Comparison of ENCODE assay signal across 8 cellular contexts in genomic region chr2:86072271-86072858, GRCh38. TPM values are rescaled to one million over a fixed set of nuclear protein-coding genes. Genes with fewer than 3 reads are reported as not detected.
DNase-seq lines count a peak whose midpoint lies in the region; ATAC-seq, FAIRE-seq and TF ChIP-seq lines count a peak whose summit lies in the region.

No MANE protein-coding gene starts in this region.

- H3K27me3 Mint-ChIP-seq in activated naive CD8-positive, alpha-beta T cell treated with anti-CD3 and anti-CD28 coated beads, Interleukin-2, amount 10 ng/mL, durations not matched to agents 7 days and 5 days, result no peaks in the 10 kb centered on the region

- H3K4me1 Mint-ChIP-seq in activated naive CD8-positive, alpha-beta T cell treated with anti-CD3 and anti-CD28 coated beads, Interleukin-2, amount 10 ng/mL, durations not matched to agents 7 days and 5 days, result peaks cover 29% of the 10 kb centered on the region

- no peaks in the 10 kb centered on the region for H3K9me3 Mint-ChIP-seq in activated naive CD8-positive, alpha-beta T cell treated with anti-CD3 and anti-CD28 coated beads, Interleukin-2, amount 10 ng/mL, durations not matched to agents 7 days and 5 days

- intact Hi-C loops in kidney (cut with DNase I), result no loop called here

- POLR2A ChIA-PET in activated naive CD8-positive, alpha-beta T cell treated with anti-CD3 and anti-CD28 coated beads, Interleukin-2, amount 10 ng/mL, durations not matched to agents 7 days and 5 days (lab: Charles Lee), result no interaction called here

- H3K9me3 ChIP-seq in kidney (ENCODE audit: control insufficient read depth in 1 of 2, low read length in 2 of 2), result no peaks in the 10 kb centered on the region

- no peak overlapping the region for H3K4me3 Mint-ChIP-seq in activated naive CD8-positive, alpha-beta T cell treated with anti-CD3 and anti-CD28 coated beads, Interleukin-2, amount 10 ng/mL, durations not matched to agents 7 days and 5 days

- ATAC-seq in HG03432 (IDR thresholded peaks at IDR 0.05; ENCODE audit: unreplicated experiment) (peak; percentile 69), GM18502 (IDR thresholded peaks at IDR 0.05; ENCODE audit: poor library complexity, unreplicated experiment) (no peak), HG02642 (IDR thresholded peaks at IDR 0.05; ENCODE audit: poor library complexity, unreplicated experiment) (no peak)
- no peak for ATAC-seq in activated naive CD8-positive, alpha-beta T cell treated with anti-CD3 and anti-CD28 coated beads, Interleukin-2, amount 10 ng/mL, durations not matched to agents 7 days and 5 days (ENCODE audit: low read depth)

- H3K4me1 ChIP-seq in kidney (ENCODE audit: control insufficient read depth in 1 of 2, insufficient read depth in 1 of 2, low read depth in 1 of 2, low read length in 2 of 2), result peaks cover 13 to 17% of the 10 kb centered on the region in 2 donors

- H3K27ac Mint-ChIP-seq in activated naive CD8-positive, alpha-beta T cell treated with anti-CD3 and anti-CD28 coated beads, Interleukin-2, amount 10 ng/mL, durations not matched to agents 7 days and 5 days, result peak overlapping the region; percentile 55

- TF ChIP-seq CTCF in kidney (IDR thresholded peaks at IDR 0.05; ENCODE audit: borderline replicate concordance, extremely low read depth, insufficient read depth), result no peak

- FAIRE-seq in GM18507 (lab: Jason Lieb, UNC) (peak; percentile 78), kidney (lab: Jason Lieb, UNC) (no peak)

- DNase-seq in GM18507 (ENCODE audit: extremely low spot score, insufficient read length, low read depth) (peak; percentile 29), kidney (peak; percentile 90), NCI-H345 (lab: John Stamatoyannopoulos, UW) (no peak)
- no peak for DNase-seq in activated naive CD8-positive, alpha-beta T cell treated with anti-CD3 and anti-CD28 coated beads, Interleukin-2, amount 10 ng/mL, durations not matched to agents 7 days and 5 days

- peaks cover 19 to 36% of the 10 kb centered on the region in 2 donors for H3K36me3 ChIP-seq in kidney (ENCODE audit: control insufficient read depth in 1 of 2, insufficient read depth in 2 of 2, low read length in 2 of 2)

- H3K36me3 Mint-ChIP-seq in activated naive CD8-positive, alpha-beta T cell treated with anti-CD3 and anti-CD28 coated beads, Interleukin-2, amount 10 ng/mL, durations not matched to agents 7 days and 5 days, result peaks cover 39% of the 10 kb centered on the region

- peak overlapping the region; percentile 60 to 76 for H3K27ac ChIP-seq in kidney (ENCODE audit: low read depth in 2 of 2, low read length in 2 of 2)
- peak overlapping the region; percentile 59 for H3K27ac ChIP-seq in temporal lobe (ENCODE audit: low read depth, low read length)

- peak overlapping the region in 1 of 2 donors; percentile 31 for H3K9ac ChIP-seq in kidney (ENCODE audit: low read length in 2 of 2)

- no peak overlapping the region for H3K4me3 ChIP-seq in kidney (ENCODE audit: low read length in 2 of 2)

RNA-seq across cellular contexts. Expression of gene POLR1A, which starts 33.3 kb away (rescaled TPM):
- total RNA-seq in activated naive CD8-positive, alpha-beta T cell treated with anti-CD3 and anti-CD28 coated beads, Interleukin-2, amount 10 ng/mL, durations not matched to agents 7 days and 5 days, result 10 to 100 TPM; 27.3 to 29.5 TPM
- total RNA-seq in kidney, result 33.7 TPM
- 3.4 TPM for polyA plus RNA-seq in kidney (ENCODE audit: insufficient read depth, low read depth, low replicate concordance)
- 11.1 TPM for total RNA-seq in temporal lobe

RNA-seq across cellular contexts. Expression of gene PTCD3, which starts 33.7 kb away (rescaled TPM):
- 100 to 1,000 TPM; 157 TPM for total RNA-seq in activated naive CD8-positive, alpha-beta T cell treated with anti-CD3 and anti-CD28 coated beads, Interleukin-2, amount 10 ng/mL, durations not matched to agents 7 days and 5 days
- total RNA-seq in kidney, result 78.9 TPM
- polyA plus RNA-seq in kidney (ENCODE audit: insufficient read depth, low read depth, low replicate concordance), result 34.1 TPM
- 80.2 TPM for total RNA-seq in temporal lobe

Comparison
In these comparisons a context has a peak if more than half of its experiments do, and no peak if none do; other contexts are left out.
1. DNase-seq: peak in GM18507 (single experiment) and kidney (single experiment); none in activated naive CD8-positive, alpha-beta T cell treated with anti-CD3 and anti-CD28 coated beads, Interleukin-2, amount 10 ng/mL, durations not matched to agents 7 days and 5 days (single experiment) and NCI-H345 (single experiment).